ENCODE assay signal across 8 cellular contexts in the genomic region with DNA sequence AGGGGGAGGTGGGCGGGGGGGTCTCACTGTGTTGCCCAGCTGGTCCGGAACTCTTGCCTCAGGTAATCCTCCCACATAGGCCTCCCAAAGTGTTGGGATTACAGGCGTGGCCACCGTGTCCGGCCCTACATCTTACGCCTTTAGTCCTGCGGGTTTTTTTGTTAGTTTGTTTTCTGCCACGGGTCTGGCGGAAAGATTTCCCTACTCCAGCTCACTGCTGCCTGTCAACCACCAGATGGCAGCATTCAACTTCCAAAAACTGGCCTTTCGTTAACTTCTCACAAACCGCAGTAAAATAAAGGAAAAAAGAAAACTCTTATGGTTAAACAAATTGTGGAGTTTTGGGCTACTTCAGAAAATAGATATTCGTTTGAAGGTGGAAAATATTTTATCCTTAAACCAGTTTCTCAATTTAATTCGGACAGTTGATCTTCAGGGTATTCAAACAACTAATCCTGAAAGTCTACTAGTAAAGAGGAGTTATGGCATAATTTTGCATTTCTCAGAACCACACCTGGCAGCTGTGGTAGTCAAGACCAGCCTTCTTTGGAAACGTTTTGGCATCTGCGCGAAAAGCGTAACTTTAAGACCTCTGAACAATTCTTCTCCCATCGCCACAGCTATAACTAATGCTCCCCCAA. TPM values are rescaled to one million over a fixed set of nuclear protein-coding genes. Genes with fewer than 3 reads are reported as not detected.
DNase-seq lines count a peak whose midpoint lies in the region; ATAC-seq and TF ChIP-seq lines count a peak whose summit lies in the region.

No MANE protein-coding gene starts in this region.

- H3K9ac ChIP-seq in mesenchymal stem cell (ENCODE audit: low read length), result peak overlapping the region; percentile 59

- no peaks in the 10 kb centered on the region for H3K27me3 ChIP-seq in HL-60 (ENCODE audit: insufficient read depth, poor library complexity, severe bottlenecking)
- peaks cover 0 to 77% (median 19%) of the 10 kb centered on the region in 45 donors for H3K27me3 ChIP-seq in dorsolateral prefrontal cortex
- peaks cover 0 to 28% of the 10 kb centered on the region in 2 experiments for H3K27me3 ChIP-seq in mesenchymal stem cell (ENCODE audit: control insufficient read depth in 1 of 2, insufficient read depth in 1 of 2, low read length in 2 of 2)

- H3K4me2 ChIP-seq in OCI-LY7 (ENCODE audit: low read length), result no peak overlapping the region
- H3K4me2 ChIP-seq in mesenchymal stem cell (ENCODE audit: low read length, poor library complexity, severe bottlenecking), result no peak overlapping the region

- H3K18ac ChIP-seq in mesenchymal stem cell (ENCODE audit: low read depth in 1 of 2, low read length in 2 of 2), result no peak overlapping the region

- POLR2A ChIA-PET in OCI-LY7 (lab: Charles Lee), result no interaction called here

- no peak overlapping the region for H4K91ac ChIP-seq in mesenchymal stem cell (ENCODE audit: low read length)

- no peaks in the 10 kb centered on the region for H4K20me1 ChIP-seq in OCI-LY7 (ENCODE audit: insufficient read depth, low read length)

- no peak overlapping the region for H2BK15ac ChIP-seq in mesenchymal stem cell (ENCODE audit: low read depth, poor library complexity, severe bottlenecking)

- intact Hi-C loops in OCI-LY7 (cut with micrococcal nuclease; ENCODE audit: unreplicated experiment) (loop anchor here (2.0 kb wide), 1 partner anchor 312 kb away; no protein-coding TSS in a partner anchor), dorsolateral prefrontal cortex (cut with DNase I) (loop anchor here (2.0 to 5.0 kb wide), 3 partner anchors 232 to 312 kb away; partner anchors contain the start of gene PLS3 (in 2 of the 2))

- BruUV-seq in OCI-LY7 (replicated peaks; lab: Mats Ljungman, UMichigan), result no TSS peak

- H3K4me1 ChIP-seq in OCI-LY7 (ENCODE audit: insufficient read depth, low read length, poor library complexity, severe bottlenecking), result no peaks in the 10 kb centered on the region
- H3K4me1 ChIP-seq in mesenchymal stem cell (ENCODE audit: control insufficient read depth, insufficient read depth, low read depth, low read length), result peaks cover 1% of the 10 kb centered on the region

- no peak overlapping the region for H2BK120ac ChIP-seq in mesenchymal stem cell (ENCODE audit: low read depth, low read length)

- CTCF ChIA-PET in OCI-LY7 (lab: Charles Lee; ENCODE audit: unreplicated experiment), result no interaction called here

- no peaks in the 10 kb centered on the region for H3K79me1 ChIP-seq in mesenchymal stem cell (replicated peaks; ENCODE audit: low read length, poor library complexity, severe bottlenecking)

- no peak overlapping the region for H2AK5ac ChIP-seq in mesenchymal stem cell (ENCODE audit: low read length, severe bottlenecking)

- no peak overlapping the region for H2AFZ ChIP-seq in OCI-LY7 (ENCODE audit: low read length)
- no peak overlapping the region for H2AFZ ChIP-seq in mesenchymal stem cell (ENCODE audit: low read depth, low read length)

- peak; percentile 1 for DNase-seq in stimulated activated CD4-positive, alpha-beta T cell treated with anti-CD3 and anti-CD28 coated beads, Interleukin-1b, Interleukin-23, amount 100 ng/mL, for 48 hours
- no peak for DNase-seq in stimulated activated CD4-positive, alpha-beta T cell treated with anti-CD3 and anti-CD28 coated beads, Interleukin-4, amount 100 ng/mL, for 4 hours
- DNase-seq in HL-60 (ENCODE audit: low read depth in 1 of 2, low spot score in 1 of 2), result peak in 1 of 2 experiments; percentile 17
- DNase-seq in OCI-LY7 (ENCODE audit: low spot score), result peak; percentile 11
- peak in 6 of 10 donors; percentile 11 to 57 (median 35) for DNase-seq in dorsolateral prefrontal cortex
- peak; percentile 67 for DNase-seq in mesenchymal stem cell

- no peak overlapping the region for H3K27ac ChIP-seq in HL-60 (replicated peaks)
- H3K27ac ChIP-seq in OCI-LY7 (ENCODE audit: low read depth, low read length, poor library complexity, severe bottlenecking), result no peak overlapping the region
- H3K27ac ChIP-seq in dorsolateral prefrontal cortex, result peak overlapping the region in 3 of 59 donors; percentile 23 to 40 (median 32)
- no peak overlapping the region for H3K27ac ChIP-seq in mesenchymal stem cell (ENCODE audit: low read length, poor library complexity, severe bottlenecking)

- no peaks in the 10 kb centered on the region for H3K79me2 ChIP-seq in OCI-LY7 (ENCODE audit: insufficient read depth, low read depth, low read length)

- ATAC-seq in HG02798 (IDR thresholded peaks at IDR 0.05; ENCODE audit: poor library complexity, unreplicated experiment), result no peak
- ATAC-seq in HG03521 (IDR thresholded peaks at IDR 0.05; ENCODE audit: unreplicated experiment), result no peak

- H4K8ac ChIP-seq in mesenchymal stem cell (ENCODE audit: low read length), result no peak overlapping the region

- H2BK12ac ChIP-seq in mesenchymal stem cell (ENCODE audit: low read length in 2 of 2), result no peak overlapping the region

- H3K9me2 ChIP-seq in OCI-LY7 (ENCODE audit: insufficient read depth, low read length), result no peaks in the 10 kb centered on the region

- H3K4me3 ChIP-seq in HL-60 (replicated peaks; ENCODE audit: insufficient read depth, low read length) (no peak overlapping the region), OCI-LY7 (ENCODE audit: low read depth, low read length, poor library complexity, severe bottlenecking) (no peak overlapping the region), dorsolateral prefrontal cortex (peak overlapping the region in 39 of 59 donors; percentile 6 to 56 (median 36)), mesenchymal stem cell (ENCODE audit: insufficient read depth in 1 of 2, low read depth in 1 of 2, low read length in 2 of 2) (no peak overlapping the region)

- no peak overlapping the region for H3K4ac ChIP-seq in mesenchymal stem cell (ENCODE audit: low read depth in 1 of 2, low read length in 2 of 2)

- H3K14ac ChIP-seq in mesenchymal stem cell (ENCODE audit: low read length in 2 of 2), result no peak overlapping the region

- WGBS in mesenchymal stem cell, result 15% methylated on average over 12 of the region's 18 CpGs

- no peaks in the 10 kb centered on the region for H3K36me3 ChIP-seq in OCI-LY7 (ENCODE audit: insufficient read depth, low read length)
- no peaks in the 10 kb centered on the region for H3K36me3 ChIP-seq in mesenchymal stem cell (ENCODE audit: control insufficient read depth in 1 of 2, insufficient read depth in 2 of 2, low read depth in 1 of 2, low read length in 2 of 2)

- no peak overlapping the region for H2BK5ac ChIP-seq in mesenchymal stem cell (ENCODE audit: low read depth, low read length, poor library complexity, severe bottlenecking)

- TF ChIP-seq CTCF in HL-60 (IDR thresholded peaks at IDR 0.05; ENCODE audit: insufficient read depth, low read length) (peak; percentile 41), OCI-LY7 (conservative IDR thresholded peaks at IDR 0.05; ENCODE audit: low read length) (peak; percentile 73), dorsolateral prefrontal cortex (IDR thresholded peaks at IDR 0.05 in 54 of 56, conservative IDR thresholded peaks at IDR 0.05 in 2 of 56; ENCODE audit: low read depth in 1 of 56, partially characterized antibody in 56 of 56) (peak; percentile 65 to 97 (median 89))

- H3K9me3 ChIP-seq in OCI-LY7 (ENCODE audit: low read length) (no peaks in the 10 kb centered on the region), mesenchymal stem cell (ENCODE audit: control insufficient read depth, low read length) (no peaks in the 10 kb centered on the region)

- H3K23ac ChIP-seq in mesenchymal stem cell (ENCODE audit: low read length in 2 of 2), result no peak overlapping the region

RNA-seq across cellular contexts. Expression of gene LUZP4, which starts 41.1 kb away (rescaled TPM):
- total RNA-seq in OCI-LY7 (2014; rRNA removed; shearing (Covaris generic)), result not detected in 2 replicates
- total RNA-seq in OCI-LY7 (2022) (not detected in 2 replicates), dorsolateral prefrontal cortex (not detected)
- not detected for polyA plus RNA-seq in mesenchymal stem cell (2013, experiment 1 of 2)
- polyA plus RNA-seq in mesenchymal stem cell (2013, experiment 2 of 2), result not detected

Comparison
In these comparisons a context has a peak if more than half of its experiments do, and no peak if none do; other contexts are left out.
1. DNase-seq: peak in stimulated activated CD4-positive, alpha-beta T cell treated with anti-CD3 and anti-CD28 coated beads, Interleukin-1b, Interleukin-23, amount 100 ng/mL, for 48 hours (single experiment), OCI-LY7 (single experiment), dorsolateral prefrontal cortex (6 of 10) and mesenchymal stem cell (single experiment); none in stimulated activated CD4-positive, alpha-beta T cell treated with anti-CD3 and anti-CD28 coated beads, Interleukin-4, amount 100 ng/mL, for 4 hours (0 of 2).
2. H3K4me3 ChIP-seq: peak in dorsolateral prefrontal cortex (39 of 59); none in HL-60 (single experiment), OCI-LY7 (single experiment) and mesenchymal stem cell (0 of 2).
3. Peak in every context shown above with its lines, with median percentiles within 50 percentile points of each other: CTCF ChIP-seq.